Comparison of ENCODE assay signal across 29 cellular contexts in the genomic region with DNA sequence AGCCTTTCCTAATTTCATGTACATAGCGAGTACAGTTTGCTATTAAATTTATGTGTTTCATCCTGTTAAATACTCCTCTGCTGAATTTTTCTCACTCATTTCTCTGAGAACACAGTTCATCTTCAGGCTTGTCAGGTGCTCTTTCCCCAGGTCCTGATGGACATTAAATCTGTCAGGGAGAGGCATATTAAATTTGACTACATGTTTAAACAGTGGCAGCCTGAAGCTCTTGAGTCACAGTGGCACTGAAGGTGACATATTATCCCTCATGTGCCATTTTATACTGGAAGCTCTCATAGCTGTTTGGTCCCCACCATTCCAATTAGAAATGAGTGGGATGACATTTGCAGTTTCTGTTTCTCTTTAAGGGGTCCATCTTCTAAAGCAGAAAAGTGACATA.
"Had no signal": no experiment of that assay in that cellular context is flagged by ENCODE, and none has a peak within 500 bp of the region (broad histone marks: within the 10 kb centered on the region; RNA-seq: fewer than 3 reads in every experiment).

No MANE protein-coding gene starts in this region.

- H3K4me2 ChIP-seq: PC-9 had no signal

- H3K9me3 ChIP-seq: MG63, SJCRH30 had no signal

- FAIRE-seq: RCC 7860 had no signal

- H3K36me3 ChIP-seq: MG63, SJCRH30 had no signal

- DNase-seq: Kasumi-1, KG1, MG63, NCI-H1048, NCI-H1092 treated with DMSO at 0.1 percent for 48 hours, NCI-H1417, NCI-H1436, NCI-H146, NCI-H1694, NCI-H187, NCI-H1930, NCI-H2029 treated with DMSO at 0.1 percent for 48 hours, NCI-H2081 treated with DMSO at 0.1 percent for 48 hours, NCI-H2107, NCI-H2171, NCI-H226, NCI-H446, NCI-H510A treated with DMSO at 0.1 percent for 48 hours, NCI-H524 treated with DMSO at 0.1 percent for 48 hours, NCI-H526 treated with DMSO at 0.1 percent for 48 hours, NCI-H82, PC-9, SHP77, SIG-M5, SJCRH30, T-cell had no signal

- H2AFZ ChIP-seq: PC-9 had no signal

- H3K27me3 ChIP-seq: MG63, SJCRH30 had no signal

- H3K4me3 ChIP-seq: MG63, PC-9, SJCRH30, SK-N-MC had no signal

- H3K27ac ChIP-seq: PC-9, RWPE1, SJCRH30, SK-N-MC had no signal
